Comparison of ENCODE assay signal across 8 cellular contexts in the genomic region with DNA sequence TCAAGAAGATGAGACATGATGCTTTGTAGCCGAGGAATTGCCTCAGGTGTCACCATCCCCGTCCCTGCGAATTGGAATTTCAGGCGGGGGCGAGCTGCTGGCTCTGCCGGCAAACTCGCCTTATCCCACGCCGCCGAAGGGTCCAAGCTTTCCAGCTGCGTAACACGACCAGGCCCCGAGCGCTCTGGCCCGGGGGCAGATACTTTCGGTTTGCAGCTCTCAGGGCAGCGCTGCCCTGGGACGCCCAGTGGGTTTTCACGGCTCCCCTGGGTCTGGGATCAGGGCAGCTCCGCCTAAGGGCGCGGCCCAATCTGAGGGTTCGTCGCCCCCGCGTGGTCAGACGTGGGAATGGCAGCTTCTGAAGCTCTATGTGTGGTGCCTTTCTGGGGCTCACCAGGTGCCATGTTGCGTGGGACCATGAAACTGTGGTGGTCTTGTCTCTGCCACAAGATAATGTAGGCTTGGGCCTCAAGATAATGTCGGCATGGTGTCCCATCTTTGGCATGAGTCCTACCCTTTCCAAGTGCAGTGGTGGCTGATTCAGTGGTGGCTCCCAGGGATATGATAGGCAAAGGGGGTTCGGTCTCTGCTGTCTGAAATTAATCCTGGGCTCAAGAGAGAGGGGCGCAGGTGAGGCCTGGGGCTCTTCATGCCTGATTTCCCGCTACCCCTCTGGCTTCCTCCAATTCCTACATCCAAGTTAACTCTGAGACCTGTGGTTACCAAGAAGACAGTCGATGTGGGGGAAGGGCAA. TPM values are rescaled to one million over a fixed set of nuclear protein-coding genes. Genes with fewer than 3 reads are reported as not detected.
DNase-seq lines count a peak whose midpoint lies in the region; ATAC-seq and TF ChIP-seq lines count a peak whose summit lies in the region.

No MANE protein-coding gene starts in this region.

- H4K20me1 ChIP-seq in Loucy (ENCODE audit: insufficient read depth, low read length, poor library complexity, severe bottlenecking): no peaks in the 10 kb centered on the region
- H4K20me1 ChIP-seq in osteoblast (ENCODE audit: insufficient read depth, low read length): no peaks in the 10 kb centered on the region

- H3K27me3 Mint-ChIP-seq in activated naive CD4-positive, alpha-beta T cell treated with anti-CD3 and anti-CD28 coated beads, Interleukin-2, amount 50 U/mL, for 24 hours: no peaks in the 10 kb centered on the region
- H3K27me3 Mint-ChIP-seq in glutamatergic neuron (ENCODE audit: unreplicated experiment): no peaks in the 10 kb centered on the region

- H3K79me2 ChIP-seq in Loucy (ENCODE audit: insufficient read depth, low read length): no peaks in the 10 kb centered on the region
- H3K79me2 ChIP-seq in osteoblast (ENCODE audit: insufficient read depth, low read length): no peaks in the 10 kb centered on the region

- H3K9me3 Mint-ChIP-seq in activated naive CD4-positive, alpha-beta T cell treated with anti-CD3 and anti-CD28 coated beads, Interleukin-2, amount 50 U/mL, for 24 hours: no peaks in the 10 kb centered on the region
- peaks cover 2% of the 10 kb centered on the region for H3K9me3 Mint-ChIP-seq in glutamatergic neuron (ENCODE audit: unreplicated experiment)

- H3K27me3 ChIP-seq in Loucy (ENCODE audit: insufficient read depth, low read length, poor library complexity, severe bottlenecking): no peaks in the 10 kb centered on the region
- no peaks in the 10 kb centered on the region for H3K27me3 ChIP-seq in osteoblast (ENCODE audit: insufficient read depth, low read length)

- no peaks in the 10 kb centered on the region for H3K9me2 ChIP-seq in Loucy (replicated peaks; ENCODE audit: low read depth, low read length)

- no peak overlapping the region for H3K27ac Mint-ChIP-seq in activated naive CD4-positive, alpha-beta T cell treated with anti-CD3 and anti-CD28 coated beads, Interleukin-2, amount 50 U/mL, for 24 hours
- no peak overlapping the region for H3K27ac Mint-ChIP-seq in glutamatergic neuron (ENCODE audit: unreplicated experiment)

- peak; percentile 75 for ATAC-seq in GM21723 (IDR thresholded peaks at IDR 0.05; ENCODE audit: unreplicated experiment)

- peaks cover 10% of the 10 kb centered on the region for H3K4me1 Mint-ChIP-seq in activated naive CD4-positive, alpha-beta T cell treated with anti-CD3 and anti-CD28 coated beads, Interleukin-2, amount 50 U/mL, for 24 hours
- no peaks in the 10 kb centered on the region for H3K4me1 Mint-ChIP-seq in glutamatergic neuron (ENCODE audit: low read depth, unreplicated experiment)

- H3K9me3 ChIP-seq in Loucy (ENCODE audit: insufficient read depth, low read depth, low read length) (no peaks in the 10 kb centered on the region), osteoblast (ENCODE audit: low read depth, low read length) (no peaks in the 10 kb centered on the region)

- H3F3A ChIP-seq in Loucy (ENCODE audit: low read depth): no peaks in the 10 kb centered on the region

- DNase-seq in DMS114 treated with DMSO at 0.1 percent for 48 hours (lab: John Stamatoyannopoulos, UW; ENCODE audit: unreplicated experiment) (peak; percentile 39), SK-N-DZ (ENCODE audit: low spot score) (peak; percentile 80), glutamatergic neuron (peak; percentile 88), osteoblast (ENCODE audit: insufficient read length, low spot score, missing footprints) (peak; percentile 97)

- H2AFZ ChIP-seq in Loucy (ENCODE audit: low read length): peak overlapping the region; percentile 24
- H2AFZ ChIP-seq in osteoblast (ENCODE audit: low read length): peak overlapping the region; percentile 96

- H3K27ac ChIP-seq in osteoblast (ENCODE audit: low read depth, low read length): peak overlapping the region; percentile 79
- peak overlapping the region; percentile 92 for H3K27ac ChIP-seq in temporal lobe (ENCODE audit: low read depth, low read length)

- no peaks in the 10 kb centered on the region for H3K36me3 Mint-ChIP-seq in activated naive CD4-positive, alpha-beta T cell treated with anti-CD3 and anti-CD28 coated beads, Interleukin-2, amount 50 U/mL, for 24 hours
- no peaks in the 10 kb centered on the region for H3K36me3 Mint-ChIP-seq in glutamatergic neuron (ENCODE audit: unreplicated experiment)

- H3K4me3 Mint-ChIP-seq in activated naive CD4-positive, alpha-beta T cell treated with anti-CD3 and anti-CD28 coated beads, Interleukin-2, amount 50 U/mL, for 24 hours: peak overlapping the region; percentile 75
- H3K4me3 Mint-ChIP-seq in glutamatergic neuron (ENCODE audit: unreplicated experiment): peak overlapping the region; percentile 85

- H3K4me2 ChIP-seq in Loucy (ENCODE audit: low read depth, low read length, poor library complexity, severe bottlenecking): peak overlapping the region; percentile 78
- peak overlapping the region; percentile 89 for H3K4me2 ChIP-seq in osteoblast (ENCODE audit: insufficient read depth, low read length)

- H3K4me1 ChIP-seq in Loucy (ENCODE audit: insufficient read depth, low read length, poor library complexity, severe bottlenecking) (peaks cover 32% of the 10 kb centered on the region), osteoblast (ENCODE audit: insufficient read depth, low read length) (peaks cover 2% of the 10 kb centered on the region)

- TF ChIP-seq CTCF in Loucy (conservative IDR thresholded peaks at IDR 0.05; ENCODE audit: low read length) (peak; percentile 92), glutamatergic neuron (IDR thresholded peaks at IDR 0.05; ENCODE audit: partially characterized antibody, unreplicated experiment) (peak; percentile 98), osteoblast (IDR thresholded peaks at IDR 0.05; ENCODE audit: extremely low read depth, low read depth, low read length) (peak; percentile 93)

- H3K4me3 ChIP-seq in Loucy (ENCODE audit: low read length, poor library complexity, severe bottlenecking): peak overlapping the region; percentile 71
- peak overlapping the region; percentile 84 for H3K4me3 ChIP-seq in osteoblast (ENCODE audit: insufficient read depth, low read length)

- no peaks in the 10 kb centered on the region for H3K36me3 ChIP-seq in Loucy (ENCODE audit: insufficient read depth, low read length)
- H3K36me3 ChIP-seq in osteoblast (ENCODE audit: insufficient read depth, low read length): no peaks in the 10 kb centered on the region

- H3K9ac ChIP-seq in Loucy (ENCODE audit: low read depth, low read length, poor library complexity, severe bottlenecking): peak overlapping the region; percentile 74

RNA-seq across cellular contexts. Expression of a gene that starts 21.0 kb away (rescaled TPM):
- polyA plus RNA-seq in SK-N-DZ (2014; cell fraction: cytosol; rRNA removed): 62.6 and 67.7 TPM in 2 replicates
- polyA plus RNA-seq in SK-N-DZ (2014; cell fraction: nucleus; rRNA removed): 52.2 and 83.2 TPM in 2 replicates
- 55.5 TPM for total RNA-seq in glutamatergic neuron (ENCODE audit: unreplicated experiment)
- total RNA-seq in osteoblast: 52.8 and 56.6 TPM in 2 replicates
- total RNA-seq in temporal lobe: 8.6 TPM

RNA-seq across cellular contexts. Expression of a gene that starts 28.8 kb away (rescaled TPM):
- polyA plus RNA-seq in SK-N-DZ (2014; cell fraction: cytosol; rRNA removed): 39.2 and 41.8 TPM in 2 replicates
- polyA plus RNA-seq in SK-N-DZ (2014; cell fraction: nucleus; rRNA removed): 41.2 and 51.5 TPM in 2 replicates
- total RNA-seq in glutamatergic neuron (ENCODE audit: unreplicated experiment): 4.1 TPM
- total RNA-seq in osteoblast: 8.7 and 13.0 TPM in 2 replicates
- total RNA-seq in temporal lobe: 7.4 TPM

RNA-seq across cellular contexts. Expression of a gene that starts 32.6 kb away (rescaled TPM):
- not detected in 2 replicates for polyA plus RNA-seq in SK-N-DZ (2014; cell fraction: cytosol; rRNA removed)
- not detected in 2 replicates for polyA plus RNA-seq in SK-N-DZ (2014; cell fraction: nucleus; rRNA removed)
- 4.8 TPM for total RNA-seq in glutamatergic neuron (ENCODE audit: unreplicated experiment)
- not detected in 2 replicates for total RNA-seq in osteoblast
- total RNA-seq in temporal lobe: 3.7 TPM

RNA-seq across cellular contexts. Expression of a gene that starts 58.8 kb away (rescaled TPM):
- polyA plus RNA-seq in SK-N-DZ (2014; cell fraction: cytosol; rRNA removed): not detected in 2 replicates
- not detected in 2 replicates for polyA plus RNA-seq in SK-N-DZ (2014; cell fraction: nucleus; rRNA removed)
- not detected for total RNA-seq in glutamatergic neuron (ENCODE audit: unreplicated experiment)
- not detected in 2 replicates for total RNA-seq in osteoblast
- total RNA-seq in temporal lobe: not detected

Comparison
In these comparisons a context has a peak if more than half of its experiments do, and no peak if none do; other contexts are left out.
1. Peak in every context shown above with its lines: DNase-seq, ATAC-seq, H3K4me3 ChIP-seq and H3K27ac ChIP-seq.
2. DNase-seq: peak in every context shown above with its lines; median percentile 97 in osteoblast; 88 in glutamatergic neuron; 80 in SK-N-DZ; 39 in DMS114 treated with DMSO at 0.1 percent for 48 hours.